3 cellular contexts compared by ENCODE assay signal in genomic region chr11:11776714-11777113, GRCh38.
"Had no signal": no experiment of that assay in that cellular context is flagged by ENCODE, and none has a peak within 500 bp of the region (broad histone marks: within the 10 kb centered on the region; RNA-seq: fewer than 3 reads in every experiment).

No MANE protein-coding gene starts in this region.

- H3K4me3 ChIP-seq: GM12878 had no signal

- ATAC-seq: GM12878 had no signal

- DNase-seq: GDM1, GF-D8 had no signal
